30 cellular contexts compared by ENCODE assay signal in the genomic region with DNA sequence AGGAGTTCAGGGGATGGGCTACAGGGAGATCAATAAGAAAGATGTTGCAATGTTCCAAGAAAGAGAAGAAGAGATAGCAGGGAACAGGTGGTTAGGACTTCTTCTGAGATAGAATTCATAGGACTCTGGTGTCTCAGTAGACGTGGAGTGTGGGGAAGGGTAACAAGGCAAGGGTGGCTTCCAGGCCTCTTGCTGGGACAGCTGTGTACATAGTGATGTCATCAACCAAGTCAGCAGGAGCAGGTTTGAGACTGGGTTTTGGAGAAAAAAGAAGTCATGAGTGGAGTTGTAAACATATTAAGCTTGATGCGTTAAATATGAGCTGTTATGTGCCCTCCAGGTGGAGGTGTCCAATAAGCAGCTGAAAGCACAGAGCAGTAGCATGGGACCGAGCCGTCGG.
"Had no signal": no experiment of that assay in that cellular context is flagged by ENCODE, and none has a peak within 500 bp of the region (broad histone marks: within the 10 kb centered on the region; RNA-seq: fewer than 3 reads in every experiment).

No MANE protein-coding gene starts in this region.

- H3K27ac Mint-ChIP-seq: activated B cell treated with CpG ODN at 0.5 μM for 24 hours; activated CD4-positive, alpha-beta T cell treated with anti-CD3 and anti-CD28 coated beads for 36 hours; activated naive CD8-positive, alpha-beta T cell; activated T-helper 2 cell treated with anti-CD3 and anti-CD28 coated beads, Interferon-gamma antibody, Interleukin-2, Interleukin-4, amounts not matched to agents 10 μg/mL and 5 μg/mL and 100 μg/mL, durations not matched to agents 14 hours and 24 hours and 36 hours; naive B cell; stimulated activated memory B cell treated with anti-CD40 and anti-IgM and Interleukin-4, amounts not matched to agents 10 μg/mL and 1 μg/mL and 100 μg/mL, for 72 hours had no signal

- H3K9me3 Mint-ChIP-seq: activated B cell treated with CpG ODN at 0.5 μM for 24 hours; activated T-helper 2 cell treated with anti-CD3 and anti-CD28 coated beads, Interferon-gamma antibody, Interleukin-2, Interleukin-4, amounts not matched to agents 10 μg/mL and 5 μg/mL and 100 μg/mL, durations not matched to agents 14 hours and 24 hours and 36 hours; stimulated activated memory B cell treated with anti-CD40 and anti-IgM and Interleukin-4, amounts not matched to agents 10 μg/mL and 1 μg/mL and 100 μg/mL, for 72 hours had no signal

- H3K27me3 Mint-ChIP-seq: activated B cell treated with CpG ODN at 0.5 μM for 24 hours; activated CD4-positive, alpha-beta T cell treated with anti-CD3 and anti-CD28 coated beads for 36 hours; activated naive CD8-positive, alpha-beta T cell; naive B cell; stimulated activated memory B cell treated with anti-CD40 and anti-IgM and Interleukin-4, amounts not matched to agents 10 μg/mL and 1 μg/mL and 100 μg/mL, for 72 hours had no signal

- H3K27me3 ChIP-seq: adrenal gland, ascending aorta, brain microvascular endothelial cell, foreskin keratinocyte, stomach, suprapubic skin, tibial nerve had no signal

- DNase-seq: activated B cell treated with CpG ODN at 0.5 μM for 24 hours; activated CD4-positive, alpha-beta T cell treated with anti-CD3 and anti-CD28 coated beads for 36 hours; activated CD4-positive, alpha-beta T cell treated with anti-CD3 and anti-CD28 coated beads, Interleukin-2, amount 50 U/mL, for 4 hours; activated CD8-positive, alpha-beta memory T cell treated with anti-CD3 and anti-CD28 coated beads for 24 hours; activated CD8-positive, alpha-beta memory T cell treated with anti-CD3 and anti-CD28 coated beads, Interleukin-2, amount 50 U/mL, for 4 hours; activated naive CD4-positive, alpha-beta T cell; activated T-cell treated with anti-CD3 and anti-CD28 coated beads, Interleukin-2, amount 50 U/mL, for 4 hours; adrenal gland; brain microvascular endothelial cell; central memory CD4-positive, alpha-beta T cell; dermis blood vessel endothelial cell; effector CD8-positive, alpha-beta T cell; erythroblast; foreskin keratinocyte; kidney; lower lobe of right lung; mesendoderm; naive B cell; occipital lobe; posterior cingulate gyrus; stimulated activated CD4-positive, alpha-beta T cell treated with anti-CD3 and anti-CD28 coated beads, Interleukin-15, amount 100 ng/mL, for 24 hours; stomach had no signal

- H3K4me3 ChIP-seq: adrenal gland, ascending aorta, lower lobe of right lung, smooth muscle cell, stomach, suprapubic skin, tibial nerve had no signal

- H3K36me3 ChIP-seq: adrenal gland, ascending aorta, brain microvascular endothelial cell, lower lobe of right lung, suprapubic skin had no signal

- H3K4me1 ChIP-seq: adrenal gland, ascending aorta, foreskin keratinocyte, lower lobe of right lung, stomach, suprapubic skin, tibial nerve had no signal

- ATAC-seq: activated CD4-positive, alpha-beta T cell treated with anti-CD3 and anti-CD28 coated beads for 36 hours; activated T-cell treated with anti-CD3 and anti-CD28 coated beads, Interleukin-2, amount 50 U/mL, for 4 hours; foreskin keratinocyte; lower lobe of right lung; sciatic nerve; stimulated activated memory B cell treated with anti-CD40 and anti-IgM and Interleukin-4, amounts not matched to agents 10 μg/mL and 1 μg/mL and 100 μg/mL, for 72 hours had no signal

- H3K9me3 ChIP-seq: adrenal gland, ascending aorta, lower lobe of right lung, stomach, suprapubic skin, tibial nerve had no signal

- H3K27ac ChIP-seq: adrenal gland, ascending aorta, brain microvascular endothelial cell, foreskin keratinocyte, lower lobe of right lung, stomach, suprapubic skin, tibial nerve had no signal

- H3K4me1 Mint-ChIP-seq: activated B cell treated with CpG ODN at 0.5 μM for 24 hours; activated CD4-positive, alpha-beta T cell treated with anti-CD3 and anti-CD28 coated beads for 36 hours; naive B cell; stimulated activated memory B cell treated with anti-CD40 and anti-IgM and Interleukin-4, amounts not matched to agents 10 μg/mL and 1 μg/mL and 100 μg/mL, for 72 hours had no signal

- H3K4me2 ChIP-seq: smooth muscle cell had no signal

- H3K36me3 Mint-ChIP-seq: naive B cell; stimulated activated memory B cell treated with anti-CD40 and anti-IgM and Interleukin-4, amounts not matched to agents 10 μg/mL and 1 μg/mL and 100 μg/mL, for 72 hours had no signal

- H3K4me3 Mint-ChIP-seq: activated B cell treated with CpG ODN at 0.5 μM for 24 hours; activated CD4-positive, alpha-beta T cell treated with anti-CD3 and anti-CD28 coated beads for 36 hours; activated naive CD8-positive, alpha-beta T cell; activated T-cell treated with anti-CD3 and anti-CD28 coated beads, Interleukin-2, amount 50 U/mL, for 4 hours; naive B cell; stimulated activated memory B cell treated with anti-CD40 and anti-IgM and Interleukin-4, amounts not matched to agents 10 μg/mL and 1 μg/mL and 100 μg/mL, for 72 hours had no signal
